8 cellular contexts compared by ENCODE assay signal in the genomic region with DNA sequence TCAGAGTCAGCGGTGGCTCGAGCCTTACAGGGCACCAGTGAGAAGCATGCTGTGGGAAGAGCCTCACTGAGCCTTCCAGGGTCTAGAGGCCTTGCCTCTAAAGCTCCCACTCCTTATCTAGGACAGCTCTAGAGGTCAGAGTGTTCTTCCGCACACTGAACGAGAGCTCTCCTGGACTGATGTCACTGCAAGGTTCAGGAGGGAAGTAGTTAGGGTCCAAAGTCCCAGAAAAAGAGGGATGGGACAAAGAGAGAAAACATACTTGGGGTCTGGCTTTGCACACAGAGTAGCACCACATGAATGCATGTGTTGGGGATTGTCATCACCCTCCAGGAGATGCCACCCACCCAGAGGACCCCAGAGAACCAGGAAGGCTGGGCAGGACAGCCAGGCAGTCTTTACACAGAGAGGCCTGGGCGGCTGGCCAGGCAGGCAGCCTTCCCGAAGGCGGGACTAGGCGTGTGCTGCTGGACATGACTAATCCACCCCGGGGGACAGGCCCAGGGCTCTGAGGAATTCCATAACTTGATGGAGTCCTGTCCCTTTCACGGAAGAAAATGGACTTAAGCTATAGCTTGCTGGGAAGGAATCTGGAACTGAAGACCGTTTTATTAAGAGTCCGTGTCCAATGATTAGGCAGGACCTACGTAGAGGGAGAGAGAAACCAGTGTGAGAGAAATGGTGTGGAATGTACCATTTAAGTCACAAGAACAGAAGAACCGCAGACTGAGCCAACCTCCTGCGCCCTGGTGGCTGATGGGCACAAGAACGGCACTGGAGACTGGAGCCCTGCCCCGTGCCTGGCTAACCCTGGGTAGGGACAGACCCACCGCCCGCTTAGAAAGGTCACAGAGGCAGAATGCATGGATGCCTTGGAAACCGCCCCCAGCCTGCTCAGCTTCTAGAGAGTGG. TPM values are rescaled to one million over a fixed set of nuclear protein-coding genes. Genes with fewer than 3 reads are reported as not detected.
DNase-seq lines count a peak whose midpoint lies in the region; ATAC-seq and TF ChIP-seq lines count a peak whose summit lies in the region.

No MANE protein-coding gene starts in this region.

- WGBS in thyroid gland, 2 donors = 71 to 75% methylated on average over 19 to 20 of the region's 20 CpGs

- H3K27ac Mint-ChIP-seq in naive thymus-derived CD4-positive, alpha-beta T cell = no peak overlapping the region
- H3K27ac Mint-ChIP-seq in activated CD4-positive, alpha-beta T cell treated with anti-CD3 and anti-CD28 coated beads for 36 hours = no peak overlapping the region

- peak overlapping the region; percentile 83 for H3K27ac ChIP-seq in lower lobe of right lung
- peak overlapping the region; percentile 54 to 76 (median 69) for H3K27ac ChIP-seq in thyroid gland
- no peak overlapping the region for H3K27ac ChIP-seq in naive thymus-derived CD4-positive, alpha-beta T cell (ENCODE audit: low read depth, low read length)

- TF ChIP-seq CTCF in lower lobe of right lung (IDR thresholded peaks at IDR 0.05) (no peak), thyroid gland (IDR thresholded peaks at IDR 0.05) (no peak)

- H3K4me3 Mint-ChIP-seq in naive thymus-derived CD4-positive, alpha-beta T cell = no peak overlapping the region
- H3K4me3 Mint-ChIP-seq in activated CD4-positive, alpha-beta T cell treated with anti-CD3 and anti-CD28 coated beads for 36 hours = no peak overlapping the region

- H3K9me3 ChIP-seq in lower lobe of right lung (no peaks in the 10 kb centered on the region), thyroid gland (no peaks in the 10 kb centered on the region)
- no peaks in the 10 kb centered on the region for H3K9me3 ChIP-seq in naive thymus-derived CD4-positive, alpha-beta T cell (ENCODE audit: control insufficient read depth in 2 of 3, low read length in 3 of 3)

- intact Hi-C loops in lower lobe of right lung (cut with DNase I) (no loop called here), thyroid gland (cut with DNase I) (no loop called here)
- intact Hi-C loops in naive thymus-derived CD4-positive, alpha-beta T cell (cut with micrococcal nuclease) = no loop called here
- intact Hi-C loops in activated CD4-positive, alpha-beta T cell treated with anti-CD3 and anti-CD28 coated beads for 36 hours (cut with DNase I, micrococcal nuclease) = no loop called here

- peaks cover 0 to 48% (median 6%) of the 10 kb centered on the region in 5 donors for H3K36me3 Mint-ChIP-seq in naive thymus-derived CD4-positive, alpha-beta T cell
- H3K36me3 Mint-ChIP-seq in activated CD4-positive, alpha-beta T cell treated with anti-CD3 and anti-CD28 coated beads for 36 hours (ENCODE audit: low read depth) = peaks cover 36% of the 10 kb centered on the region

- H3K4me1 Mint-ChIP-seq in naive thymus-derived CD4-positive, alpha-beta T cell = peaks cover 0 to 14% (median 3%) of the 10 kb centered on the region in 7 donors
- no peaks in the 10 kb centered on the region for H3K4me1 Mint-ChIP-seq in activated CD4-positive, alpha-beta T cell treated with anti-CD3 and anti-CD28 coated beads for 36 hours

- H3K36me3 ChIP-seq in lower lobe of right lung (peaks cover 88% of the 10 kb centered on the region), thyroid gland (peaks cover 41 to 47% of the 10 kb centered on the region in 2 donors)
- peaks cover 7 to 98% (median 29%) of the 10 kb centered on the region in 3 experiments for H3K36me3 ChIP-seq in naive thymus-derived CD4-positive, alpha-beta T cell (ENCODE audit: control insufficient read depth in 2 of 3, insufficient read depth in 3 of 3, low read length in 3 of 3)

- TF ChIP-seq RAD21 in Ishikawa (IDR thresholded peaks at IDR 0.05; ENCODE audit: low read depth) = no peak

- no peak for TF ChIP-seq POLR2A in thyroid gland (IDR thresholded peaks at IDR 0.05)

- no peaks in the 10 kb centered on the region for H3K27me3 ChIP-seq in lower lobe of right lung (ENCODE audit: low read depth)
- H3K27me3 ChIP-seq in thyroid gland = no peaks in the 10 kb centered on the region
- H3K27me3 ChIP-seq in naive thymus-derived CD4-positive, alpha-beta T cell (ENCODE audit: control insufficient read depth in 2 of 2, insufficient read depth in 2 of 2, low read length in 2 of 2) = no peaks in the 10 kb centered on the region

- H3K4me3 ChIP-seq in lower lobe of right lung = no peak overlapping the region
- H3K4me3 ChIP-seq in thyroid gland (replicated peaks in 1 of 3) = no peak overlapping the region
- no peak overlapping the region for H3K4me3 ChIP-seq in naive thymus-derived CD4-positive, alpha-beta T cell (ENCODE audit: low read length)

- H3K9me3 Mint-ChIP-seq in naive thymus-derived CD4-positive, alpha-beta T cell = peaks cover 0 to 2% (median 0%) of the 10 kb centered on the region in 11 donors
- no peaks in the 10 kb centered on the region for H3K9me3 Mint-ChIP-seq in activated CD4-positive, alpha-beta T cell treated with anti-CD3 and anti-CD28 coated beads for 36 hours (ENCODE audit: low read depth)

- TF ChIP-seq EP300 in Ishikawa (IDR thresholded peaks at IDR 0.05; ENCODE audit: borderline replicate concordance) = no peak

- no peaks in the 10 kb centered on the region for H3K27me3 Mint-ChIP-seq in naive thymus-derived CD4-positive, alpha-beta T cell
- H3K27me3 Mint-ChIP-seq in activated CD4-positive, alpha-beta T cell treated with anti-CD3 and anti-CD28 coated beads for 36 hours = no peaks in the 10 kb centered on the region

- peak; percentile 49 to 61 for ATAC-seq in lower lobe of right lung
- no peak for ATAC-seq in naive thymus-derived CD4-positive, alpha-beta T cell
- no peak for ATAC-seq in activated CD4-positive, alpha-beta T cell treated with anti-CD3 and anti-CD28 coated beads for 36 hours

- peaks cover 74% of the 10 kb centered on the region for H3K4me1 ChIP-seq in lower lobe of right lung
- H3K4me1 ChIP-seq in thyroid gland = peaks cover 4 to 66% of the 10 kb centered on the region in 2 donors
- H3K4me1 ChIP-seq in naive thymus-derived CD4-positive, alpha-beta T cell (ENCODE audit: control insufficient read depth in 2 of 2, insufficient read depth in 2 of 2, low read length in 2 of 2) = no peaks in the 10 kb centered on the region

- CTCF ChIA-PET in naive thymus-derived CD4-positive, alpha-beta T cell (lab: Charles Lee) = no interaction called here
- CTCF ChIA-PET in activated CD4-positive, alpha-beta T cell treated with anti-CD3 and anti-CD28 coated beads for 36 hours (lab: Charles Lee) = interaction anchor here (0.6 kb wide), 1 partner anchor 137 kb away, joined by 3 read pairs; no protein-coding TSS in a partner anchor

- POLR2A ChIA-PET in naive thymus-derived CD4-positive, alpha-beta T cell (lab: Charles Lee) = no interaction called here
- POLR2A ChIA-PET in activated CD4-positive, alpha-beta T cell treated with anti-CD3 and anti-CD28 coated beads for 36 hours (lab: Charles Lee) = no interaction called here

- peak; percentile 87 for DNase-seq in dermis blood vessel endothelial cell
- peak; percentile 64 for DNase-seq in lower lobe of right lung
- peak; percentile 41 to 44 for DNase-seq in thyroid gland
- DNase-seq in naive thymus-derived CD4-positive, alpha-beta T cell = no peak
- DNase-seq in activated CD4-positive, alpha-beta T cell treated with anti-CD3 and anti-CD28 coated beads for 36 hours = no peak
- no peak for DNase-seq in DMS114 treated with DMSO at 0.1 percent for 48 hours (lab: John Stamatoyannopoulos, UW; ENCODE audit: unreplicated experiment)
- DNase-seq in NCI-H1105 (lab: John Stamatoyannopoulos, UW) = no peak

TF ChIP-seq in Ishikawa, 13 proteins besides CTCF, POLR2A, EP300 and RAD21:
- TF ChIP-seq, protein P1, sequence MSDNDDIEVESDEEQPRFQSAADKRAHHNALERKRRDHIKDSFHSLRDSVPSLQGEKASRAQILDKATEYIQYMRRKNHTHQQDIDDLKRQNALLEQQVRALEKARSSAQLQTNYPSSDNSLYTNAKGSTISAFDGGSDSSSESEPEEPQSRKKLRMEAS (IDR thresholded peaks at IDR 0.05) = 0 out of 2 replicates have a peak, but pooled peaks have one; percentile 22
- TF ChIP-seq TEAD4 (IDR thresholded peaks at IDR 0.05) = peak; percentile 61; the same call in 1 of the 2 replicates
- TF ChIP-seq ZBTB7A (IDR thresholded peaks at IDR 0.05; ENCODE audit: low read depth) = peak; percentile 22; the same call in 1 of the 2 replicates
- no peak for TF ChIP-seq TCF12 (IDR thresholded peaks at IDR 0.05; ENCODE audit: low read depth)
- TF ChIP-seq NFIC (IDR thresholded peaks at IDR 0.05) = peak; percentile 69

RNA-seq across cellular contexts. Expression of a gene that starts 16.7 kb away (rescaled TPM):
- total RNA-seq in dermis blood vessel endothelial cell = under 0.01 and 0.09 TPM in 2 replicates
- total RNA-seq in lower lobe of right lung = 2.3 TPM
- 1 to 10 TPM in 1 of 4 donors, under 1 TPM in 1, not detected in 2; 0.59 to 1.1 TPM for total RNA-seq in thyroid gland
- total RNA-seq in naive thymus-derived CD4-positive, alpha-beta T cell = under 1 TPM in 2 of 5 experiments, not detected in 3; 0.32 to 0.42 TPM
- not detected for polyA plus RNA-seq in naive thymus-derived CD4-positive, alpha-beta T cell
- under 1 TPM in 1 of 2 experiments, not detected in 1; 0.09 TPM for total RNA-seq in activated CD4-positive, alpha-beta T cell treated with anti-CD3 and anti-CD28 coated beads for 36 hours

RNA-seq across cellular contexts. Expression of a gene that starts 48.1 kb away (rescaled TPM):
- total RNA-seq in dermis blood vessel endothelial cell (0.84 and 2.0 TPM in 2 replicates), lower lobe of right lung (52.7 TPM), thyroid gland (10 to 100 TPM; 10.9 to 53.9 (median 20.0) TPM)
- total RNA-seq in naive thymus-derived CD4-positive, alpha-beta T cell = under 1 TPM in 4 of 5 experiments, not detected in 1; 0.19 to 0.80 (median 0.30) TPM
- not detected for polyA plus RNA-seq in naive thymus-derived CD4-positive, alpha-beta T cell
- total RNA-seq in activated CD4-positive, alpha-beta T cell treated with anti-CD3 and anti-CD28 coated beads for 36 hours = under 1 TPM; 0.02 to 0.25 TPM

Comparison
In these comparisons a context has a peak if more than half of its experiments do, and no peak if none do; other contexts are left out.
1. DNase-seq: peak in dermis blood vessel endothelial cell (single experiment), lower lobe of right lung (single experiment) and thyroid gland (2 of 2); none in naive thymus-derived CD4-positive, alpha-beta T cell (0 of 9), activated CD4-positive, alpha-beta T cell treated with anti-CD3 and anti-CD28 coated beads for 36 hours (single experiment), DMS114 treated with DMSO at 0.1 percent for 48 hours (single experiment) and NCI-H1105 (single experiment).
2. ATAC-seq: peak in lower lobe of right lung (2 of 2); none in naive thymus-derived CD4-positive, alpha-beta T cell (single experiment) and activated CD4-positive, alpha-beta T cell treated with anti-CD3 and anti-CD28 coated beads for 36 hours (single experiment).